12 cellular contexts compared by ENCODE assay signal in the genomic region with DNA sequence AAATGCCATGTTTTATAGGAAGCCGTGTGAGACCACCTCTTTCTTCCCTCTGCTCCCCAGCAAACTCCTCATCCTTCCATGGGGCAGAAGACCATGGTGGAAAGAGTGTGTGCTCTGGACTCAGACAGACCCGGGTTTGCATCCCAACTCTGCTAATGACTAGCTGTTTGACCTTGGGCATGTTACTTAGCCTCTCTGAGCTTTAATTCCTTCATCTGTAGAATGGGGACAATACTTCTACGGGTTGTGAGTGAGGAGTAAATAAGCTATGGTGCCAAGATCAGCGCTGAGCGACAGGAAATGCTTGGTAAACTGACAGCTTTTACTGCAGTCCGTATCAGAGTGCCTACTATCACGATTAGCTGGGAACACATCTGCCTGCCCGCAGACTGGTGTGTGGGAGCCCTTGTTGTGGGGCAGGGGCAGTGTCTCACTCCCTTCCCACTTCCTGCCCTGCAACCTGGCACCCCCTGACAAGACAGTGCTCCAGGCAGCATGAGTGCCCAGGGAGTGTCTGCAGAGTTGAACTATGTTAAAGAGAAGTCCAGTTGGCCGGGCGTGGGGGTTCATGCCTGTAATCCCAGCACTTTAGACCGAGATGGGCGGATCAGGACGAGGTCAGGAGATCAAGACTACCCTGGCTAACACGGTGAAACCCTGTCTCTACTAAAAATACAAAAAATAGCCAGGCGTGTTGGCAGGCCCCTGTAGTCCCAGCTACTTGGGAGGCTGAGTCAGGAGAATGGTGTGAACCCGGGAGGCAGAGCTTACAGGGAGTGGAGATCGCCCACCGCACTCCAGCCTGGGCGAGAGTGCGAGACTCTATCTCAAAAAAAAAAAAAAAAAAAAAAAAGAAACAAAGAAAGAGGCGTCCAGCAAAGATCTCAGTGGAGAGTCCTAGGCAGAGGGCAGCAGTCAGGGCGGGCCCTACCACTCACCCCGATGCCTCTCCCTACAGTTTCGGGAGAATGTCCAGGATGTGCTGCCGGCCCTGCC. TPM values are rescaled to one million over a fixed set of nuclear protein-coding genes. Genes with fewer than 3 reads are reported as not detected.
DNase-seq lines count a peak whose midpoint lies in the region; ATAC-seq, FAIRE-seq and TF ChIP-seq lines count a peak whose summit lies in the region.
"Had no signal": no experiment of that assay in that cellular context is flagged by ENCODE, and none has a peak within 500 bp of the region (broad histone marks: within the 10 kb centered on the region; RNA-seq: fewer than 3 reads in every experiment).

No MANE protein-coding gene starts in this region.

- peaks cover 0 to 7% of the 10 kb centered on the region in 2 donors for H3K27me3 ChIP-seq in duodenal mucosa (ENCODE audit: control insufficient read depth in 1 of 2, insufficient read depth in 2 of 2, low read length in 2 of 2)
- H3K27me3 ChIP-seq: uterus had no signal

- TF ChIP-seq CTCF in progenitor cell of endocrine pancreas (IDR thresholded peaks at IDR 0.05; ENCODE audit: unreplicated experiment), result no peak

- H3K36me3 ChIP-seq in duodenal mucosa (ENCODE audit: control insufficient read depth in 1 of 2, insufficient read depth in 2 of 2, low read length in 2 of 2), result no peaks in the 10 kb centered on the region
- H3K36me3 ChIP-seq: uterus had no signal

- H3K27ac Mint-ChIP-seq in T-cell, result peak overlapping the region; percentile 84 to 87
- H3K27ac Mint-ChIP-seq in progenitor cell of endocrine pancreas, result peak overlapping the region; percentile 7

- H3K36me3 Mint-ChIP-seq in T-cell (peaks cover 2% of the 10 kb centered on the region), progenitor cell of endocrine pancreas (ENCODE audit: insufficient read depth) (no peaks in the 10 kb centered on the region)

- no peak for FAIRE-seq in GM19239 (lab: Jason Lieb, UNC)
- FAIRE-seq: colon, islet of Langerhans, TTC549 had no signal

- peak overlapping the region; percentile 60 to 62 for H3K9ac ChIP-seq in duodenal mucosa (ENCODE audit: low read depth in 1 of 2, low read length in 2 of 2)

- H3K4me1 Mint-ChIP-seq in T-cell (peaks cover 32 to 36% (median 33%) of the 10 kb centered on the region in 3 donors), progenitor cell of endocrine pancreas (ENCODE audit: low read depth) (peaks cover 13% of the 10 kb centered on the region)

- POLR2A ChIA-PET in T-cell (lab: Charles Lee), result interaction anchor here (0.6 to 3.8 kb wide), 5 partner anchors 15 to 50 kb away, joined by 4 to 21 read pairs (median 4); no protein-coding TSS in a partner anchor

- ATAC-seq in T-cell (replicated peaks in 1 of 4) (peak in 2 of 4 experiments; percentile 14 to 29), GM21360 (IDR thresholded peaks at IDR 0.05; ENCODE audit: unreplicated experiment) (no peak), HG03025 (IDR thresholded peaks at IDR 0.05; ENCODE audit: low FRiP score, unreplicated experiment) (no peak)

- DNase-seq in EL, result peak; percentile 13
- no peak for DNase-seq in T-cell
- DNase-seq in progenitor cell of endocrine pancreas (ENCODE audit: low spot score, unreplicated experiment), result no peak
- no peak for DNase-seq in GM19239 (ENCODE audit: insufficient read length, low spot score)
- DNase-seq in mesenteric fat pad (ENCODE audit: low spot score), result no peak
- DNase-seq: uterus had no signal

- H3K9me3 Mint-ChIP-seq in T-cell, result no peaks in the 10 kb centered on the region
- no peaks in the 10 kb centered on the region for H3K9me3 Mint-ChIP-seq in progenitor cell of endocrine pancreas (ENCODE audit: low read depth)

- peaks cover 0 to 7% of the 10 kb centered on the region in 2 donors for H3K27me3 Mint-ChIP-seq in T-cell
- H3K27me3 Mint-ChIP-seq in progenitor cell of endocrine pancreas, result peaks cover 26% of the 10 kb centered on the region

- no peaks in the 10 kb centered on the region for H3K9me3 ChIP-seq in duodenal mucosa (ENCODE audit: control insufficient read depth in 1 of 2, low read length in 2 of 2)
- H3K9me3 ChIP-seq: uterus had no signal

- peak overlapping the region; percentile 77 to 87 (median 83) for H3K4me3 Mint-ChIP-seq in T-cell
- peak overlapping the region; percentile 49 for H3K4me3 Mint-ChIP-seq in progenitor cell of endocrine pancreas (ENCODE audit: low read depth)

- peak overlapping the region; percentile 62 to 78 for H3K4me3 ChIP-seq in duodenal mucosa (ENCODE audit: low read depth in 1 of 2, low read length in 2 of 2)
- H3K4me3 ChIP-seq: uterus had no signal

- H3K4me1 ChIP-seq in duodenal mucosa (ENCODE audit: control insufficient read depth in 1 of 2, insufficient read depth in 2 of 2, low read length in 2 of 2), result peaks cover 27 to 28% of the 10 kb centered on the region in 2 donors
- H3K4me1 ChIP-seq: uterus had no signal

- H3K27ac ChIP-seq in duodenal mucosa (ENCODE audit: low read depth, low read length), result no peak overlapping the region

- CTCF ChIA-PET in T-cell (lab: Charles Lee), result interaction anchor here (0.6 to 1.2 kb wide), 4 partner anchors 9 to 110 kb away, joined by 3 read pairs; partner anchors contain the start of gene CASTOR1 (in 1 of the 2)

RNA-seq across cellular contexts. Expression of gene SEC14L2, which starts 2.2 kb away (rescaled TPM):
- total RNA-seq in T-cell (10 to 100 TPM; 10.9 to 87.9 (median 15.8) TPM), progenitor cell of endocrine pancreas (13.2 and 13.7 TPM in 2 replicates), mesenteric fat pad (3.4 TPM)

RNA-seq across cellular contexts. Expression of gene RNF215, which starts 11.8 kb away (rescaled TPM):
- total RNA-seq in T-cell (1 to 10 TPM; 6.2 to 8.4 (median 6.3) TPM), progenitor cell of endocrine pancreas (32.5 and 35.8 TPM in 2 replicates), mesenteric fat pad (9.1 TPM)

RNA-seq across cellular contexts. Expression of gene MTFP1, which starts 26.6 kb away (rescaled TPM):
- total RNA-seq in T-cell (10 to 100 TPM; 22.7 to 59.2 (median 29.4) TPM), progenitor cell of endocrine pancreas (12.6 and 16.6 TPM in 2 replicates), mesenteric fat pad (13.3 TPM)

RNA-seq across cellular contexts. Expression of gene CCDC157, which starts 42.2 kb away (rescaled TPM):
- total RNA-seq in T-cell, result 10 to 100 TPM in 1 of 5 donors, 1 to 10 TPM in 4; 4.6 to 10.9 (median 5.1) TPM
- 11.1 and 13.5 TPM in 2 replicates for total RNA-seq in progenitor cell of endocrine pancreas
- total RNA-seq in mesenteric fat pad, result 0.77 TPM

RNA-seq across cellular contexts. Expression of gene SF3A1, which starts 42.3 kb away (rescaled TPM):
- total RNA-seq in T-cell (100 to 1,000 TPM; 272 to 323 (median 292) TPM), progenitor cell of endocrine pancreas (155 and 165 TPM in 2 replicates), mesenteric fat pad (119 TPM)
